In genomic region chr4:122584517-122584916, GRCh38 we compare ENCODE assay signal across 8 cellular contexts. TPM values are rescaled to one million over a fixed set of nuclear protein-coding genes. Genes with fewer than 3 reads are reported as not detected.
DNase-seq lines count a peak whose midpoint lies in the region; ATAC-seq and TF ChIP-seq lines count a peak whose summit lies in the region.

No MANE protein-coding gene starts in this region.

- DNase-seq in GM13977 (ENCODE audit: low spot score) (peak; percentile 24), myocyte (ENCODE audit: low read depth) (peak; percentile 83), NCI-H526 treated with DMSO at 0.1 percent for 48 hours (lab: John Stamatoyannopoulos, UW) (no peak), NCI-H2196 (lab: John Stamatoyannopoulos, UW; ENCODE audit: unreplicated experiment) (no peak), cerebellum (ENCODE audit: low spot score) (no peak), NCI-H2029 (lab: John Stamatoyannopoulos, UW) (no peak)

- peak overlapping the region; percentile 87 for H3K27ac Mint-ChIP-seq in activated naive CD8-positive, alpha-beta T cell

- H3K27me3 Mint-ChIP-seq in activated naive CD8-positive, alpha-beta T cell: no peaks in the 10 kb centered on the region

- H3K36me3 Mint-ChIP-seq in activated naive CD8-positive, alpha-beta T cell: no peaks in the 10 kb centered on the region

- in situ Hi-C loops in GM13977 (cut with MboI; ENCODE audit: low pct_unique_long_range_greater_than_20kb, low sequenced_read_pairs, unreplicated experiment): loop anchor here (25.0 kb wide), 1 partner anchor 672 kb away; no protein-coding TSS in a partner anchor

- H3K4me3 Mint-ChIP-seq in activated naive CD8-positive, alpha-beta T cell: peak overlapping the region; percentile 67

- TF ChIP-seq CTCF in GM13977 (IDR thresholded peaks at IDR 0.05; ENCODE audit: extremely low read depth, insufficient read depth, missing control alignments): no peak

- peak; percentile 75 for ATAC-seq in HG03108 (IDR thresholded peaks at IDR 0.05; ENCODE audit: unreplicated experiment)

- H3K4me1 Mint-ChIP-seq in activated naive CD8-positive, alpha-beta T cell (ENCODE audit: low read depth): peaks cover 22% of the 10 kb centered on the region

- H3K9me3 Mint-ChIP-seq in activated naive CD8-positive, alpha-beta T cell (ENCODE audit: low read depth): no peaks in the 10 kb centered on the region

RNA-seq across cellular contexts. Expression of gene IL21, which starts 36.3 kb away (rescaled TPM):
- total RNA-seq in myocyte (not detected in 2 replicates), cerebellum (not detected)
- not detected for polyA plus RNA-seq in myocyte (2012)

Comparison
In these comparisons a context has a peak if more than half of its experiments do, and no peak if none do; other contexts are left out.
1. DNase-seq: peak in GM13977 (single experiment) and myocyte (single experiment); none in NCI-H526 treated with DMSO at 0.1 percent for 48 hours (single experiment), NCI-H2196 (single experiment), cerebellum (single experiment) and NCI-H2029 (single experiment).